1 cellular context compared by ENCODE assay signal in genomic region chr17:1865252-1866037, GRCh38.
TF ChIP-seq lines count a peak whose summit lies in the region.

No MANE protein-coding gene starts in this region.

TF ChIP-seq in Ishikawa, 13 proteins besides CTCF, POLR2A, EP300 and RAD21 (continued from another document):
- TF ChIP-seq TAF1 (IDR thresholded peaks at IDR 0.05; ENCODE audit: low read depth) = no peak
- no peak for TF ChIP-seq EGR1 (IDR thresholded peaks at IDR 0.05)
